In the genomic region with DNA sequence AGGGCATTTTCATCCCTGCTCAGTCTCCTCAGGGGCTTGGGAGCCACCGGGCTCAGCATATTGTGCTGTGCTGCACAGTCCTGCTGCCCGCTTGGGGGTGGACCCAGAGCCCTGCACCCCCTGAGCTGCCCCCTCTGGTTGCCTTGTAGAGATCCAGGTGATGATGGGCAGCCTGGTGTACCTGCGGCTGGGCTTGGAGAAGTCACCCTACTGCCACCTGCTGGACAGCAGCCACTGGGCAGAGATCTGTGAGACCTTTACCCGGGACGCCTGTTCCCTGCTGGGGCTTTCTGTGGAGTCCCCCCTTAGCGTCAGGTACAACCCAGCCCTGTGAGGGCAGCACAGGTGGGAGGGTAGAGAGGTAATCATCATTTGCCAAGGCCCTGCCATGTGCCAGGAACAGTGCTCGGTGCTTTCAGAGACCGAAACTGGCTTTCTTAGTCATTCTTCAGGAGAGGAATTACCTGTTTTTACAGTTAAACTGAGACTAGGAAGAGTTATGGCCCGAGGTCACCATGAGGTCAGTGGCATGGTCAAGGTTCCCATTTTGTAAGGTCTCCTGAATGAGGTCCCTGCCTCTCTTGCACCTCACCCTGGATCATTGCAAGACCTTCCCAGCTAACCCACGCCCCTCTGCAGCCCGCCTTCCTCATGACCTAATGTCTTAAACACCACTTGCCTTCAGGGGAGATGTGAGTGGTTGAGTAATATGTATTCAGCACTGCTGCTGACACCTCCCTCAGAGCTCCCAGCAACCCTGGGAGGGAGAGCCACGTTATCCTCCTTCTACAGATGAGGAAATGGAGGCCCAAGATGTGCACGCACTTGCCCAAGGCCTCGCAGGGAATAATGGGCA, we compare ENCODE assay signal across 9 cellular contexts. TPM values are rescaled to one million over a fixed set of nuclear protein-coding genes. Genes with fewer than 3 reads are reported as not detected.
A peak's percentile ranks its signal among the peaks of the same experiment; 100 is the strongest.
DNase-seq lines count a peak whose midpoint lies in the region; ATAC-seq and TF ChIP-seq lines count a peak whose summit lies in the region.
"Had no signal": no experiment of that assay in that cellular context is flagged by ENCODE, and none has a peak within 500 bp of the region (broad histone marks: within the 10 kb centered on the region; RNA-seq: fewer than 3 reads in every experiment).

No MANE protein-coding gene starts in this region.

- H3K36me3 Mint-ChIP-seq in T-helper 17 cell (ENCODE audit: low read depth): peaks cover 2% of the 10 kb centered on the region

- H3K27me3 ChIP-seq in BJ (ENCODE audit: control insufficient read depth, insufficient read depth, low read length) (no peaks in the 10 kb centered on the region), ascending aorta (no peaks in the 10 kb centered on the region)

- H3K27ac Mint-ChIP-seq in T-helper 17 cell: peak overlapping the region; percentile 54

- H3K27me3 Mint-ChIP-seq in T-helper 17 cell: no peaks in the 10 kb centered on the region

- POLR2A ChIA-PET in BJ (lab: Charles Lee): no interaction called here

- ATAC-seq in GM21367 (IDR thresholded peaks at IDR 0.05; ENCODE audit: unreplicated experiment) (peak; percentile 59), T-helper 17 cell (peak; percentile 95), HG02840 (IDR thresholded peaks at IDR 0.05; ENCODE audit: low FRiP score, unreplicated experiment) (no peak)

- H3K4me3 Mint-ChIP-seq in T-helper 17 cell: no peak overlapping the region

- H3K4me1 Mint-ChIP-seq in T-helper 17 cell: peaks cover 5% of the 10 kb centered on the region

- no peak overlapping the region for H3K27ac ChIP-seq in ascending aorta

- TF ChIP-seq CTCF in BJ (IDR thresholded peaks at IDR 0.05; ENCODE audit: insufficient read depth, low read depth, low read length) (peak; percentile 77), ascending aorta (IDR thresholded peaks at IDR 0.05) (peak in 2 of 3 experiments; percentile 40 to 47)

- intact Hi-C loops in ascending aorta (cut with DNase I): no loop called here

- CTCF ChIA-PET in BJ (lab: Yijun Ruan, JAX): interaction anchor here (0.7 to 1.8 kb wide), 6 partner anchors 9 to 71 kb away, joined by 3 to 12 read pairs (median 5); no protein-coding TSS in a partner anchor

- H3K9me3 ChIP-seq in T-helper 17 cell (ENCODE audit: control insufficient read depth, low read length, poor library complexity, severe bottlenecking) (no peaks in the 10 kb centered on the region), ascending aorta (no peaks in the 10 kb centered on the region)

- H3K36me3 ChIP-seq in BJ (ENCODE audit: control insufficient read depth, insufficient read depth, low read length) (peaks cover 36% of the 10 kb centered on the region), ascending aorta (peaks cover 64 to 95% of the 10 kb centered on the region in 2 donors)

- H3K4me3 ChIP-seq in BJ (ENCODE audit: low read depth, low read length) (no peak overlapping the region), ascending aorta (no peak overlapping the region)

- H3K4me1 ChIP-seq in ascending aorta: no peaks in the 10 kb centered on the region

- DNase-seq in BJ (ENCODE audit: low read depth) (no peak), M059J (ENCODE audit: low read depth) (peak; percentile 60), T-helper 17 cell (peak; percentile 54 to 66 (median 60)), ascending aorta (ENCODE audit: low spot score in 2 of 2) (no peak), islet precursor cell (peak; percentile 89)
- peak; percentile 60 to 64 for DNase-seq in stimulated activated CD4-positive, alpha-beta T cell treated with anti-CD3 and anti-CD28 coated beads, Interleukin-4, amount 100 ng/mL, for 48 hours (ENCODE audit: low read depth in 2 of 2)

RNA-seq across cellular contexts. Expression of a gene that starts 7.5 kb away (rescaled TPM):
- polyA plus RNA-seq in BJ (2011; rRNA removed): 101 and 131 TPM in 2 replicates
- polyA minus RNA-seq in BJ (2011; rRNA and poly(A)+ RNA removed): 28.0 and 35.3 TPM in 2 replicates
- 188 and 233 TPM in 2 replicates for total RNA-seq in M059J (2014; rRNA removed; shearing (Covaris generic))
- total RNA-seq in T-helper 17 cell (10 to 100 TPM; 62.2 to 62.4 TPM), ascending aorta (55.1 TPM)

RNA-seq across cellular contexts. Expression of a gene that starts 15.4 kb away (rescaled TPM):
- 25.3 and 39.6 TPM in 2 replicates for polyA plus RNA-seq in BJ (2011; rRNA removed)
- 18.0 and 26.6 TPM in 2 replicates for polyA minus RNA-seq in BJ (2011; rRNA and poly(A)+ RNA removed)
- 15.8 and 17.6 TPM in 2 replicates for total RNA-seq in M059J (2014; rRNA removed; shearing (Covaris generic))
- total RNA-seq in T-helper 17 cell (10 to 100 TPM; 14.7 to 15.3 TPM), ascending aorta (81.6 TPM)

RNA-seq across cellular contexts. Expression of a gene that starts 32.9 kb away (rescaled TPM):
- polyA plus RNA-seq in BJ (2011; rRNA removed): 0.02 and 0.04 TPM in 2 replicates
- 0.05 TPM in 2 replicates for polyA minus RNA-seq in BJ (2011; rRNA and poly(A)+ RNA removed)
- total RNA-seq in M059J (2014; rRNA removed; shearing (Covaris generic)): 0.05 TPM in 1 of 2 replicates, not detected in the other
- total RNA-seq in T-helper 17 cell (1 to 10 TPM; 8.5 to 9.0 TPM), ascending aorta (0.21 TPM)

RNA-seq across cellular contexts. Expression of a gene that starts 41.0 kb away (rescaled TPM):
- polyA plus RNA-seq in BJ (2011; rRNA removed): not detected in 2 replicates
- not detected in 2 replicates for polyA minus RNA-seq in BJ (2011; rRNA and poly(A)+ RNA removed)
- total RNA-seq in M059J (2014; rRNA removed; shearing (Covaris generic)): not detected in 2 replicates
- not detected for total RNA-seq in T-helper 17 cell
- total RNA-seq in ascending aorta: not detected
- total RNA-seq: subcutaneous adipose tissue had no signal

RNA-seq across cellular contexts. Expression of a gene that starts 58.1 kb away (rescaled TPM):
- polyA plus RNA-seq in BJ (2011; rRNA removed): 59.3 and 80.3 TPM in 2 replicates
- 19.9 and 28.9 TPM in 2 replicates for polyA minus RNA-seq in BJ (2011; rRNA and poly(A)+ RNA removed)
- 85.0 and 137 TPM in 2 replicates for total RNA-seq in M059J (2014; rRNA removed; shearing (Covaris generic))
- total RNA-seq in T-helper 17 cell: 10 to 100 TPM; 89.5 to 90.5 TPM
- 99.2 TPM for total RNA-seq in ascending aorta

Comparison
In these comparisons a context has a peak if more than half of its experiments do, and no peak if none do; other contexts are left out.
1. DNase-seq: peak in M059J (single experiment), T-helper 17 cell (3 of 3), islet precursor cell (single experiment) and stimulated activated CD4-positive, alpha-beta T cell treated with anti-CD3 and anti-CD28 coated beads, Interleukin-4, amount 100 ng/mL, for 48 hours (2 of 2); none in BJ (single experiment) and ascending aorta (0 of 2).